Comparison of ENCODE assay signal across 8 cellular contexts in genomic region chr1:211577826-211578639, GRCh38. TPM values are rescaled to one million over a fixed set of nuclear protein-coding genes. Genes with fewer than 3 reads are reported as not detected.
DNase-seq lines count a peak whose midpoint lies in the region; ATAC-seq and TF ChIP-seq lines count a peak whose summit lies in the region.

No MANE protein-coding gene starts in this region.

- H3K4me1 ChIP-seq in duodenal mucosa (ENCODE audit: control insufficient read depth in 1 of 2, insufficient read depth in 2 of 2, low read length in 2 of 2): peaks cover 31 to 34% of the 10 kb centered on the region in 2 donors
- H3K4me1 ChIP-seq in lung (ENCODE audit: control insufficient read depth in 2 of 2, insufficient read depth in 2 of 2, low read length in 2 of 2): peaks cover 2 to 19% of the 10 kb centered on the region in 2 donors

- DNase-seq in AG09309 (ENCODE audit: low read depth) (no peak), NCI-H345 treated with DMSO at 0.1 percent for 48 hours (lab: John Stamatoyannopoulos, UW; ENCODE audit: unreplicated experiment) (peak; percentile 44), lung (ENCODE audit: low spot score) (peak; percentile 74)
- DNase-seq in activated CD4-positive, alpha-beta T cell treated with anti-CD3 and anti-CD28 coated beads, Interleukin-2, amount 50 U/mL, for 48 hours: peak; percentile 69 to 74
- peak; percentile 41 to 60 (median 50) for DNase-seq in stimulated activated CD4-positive, alpha-beta T cell treated with anti-CD3 and anti-CD28 coated beads, TNF-alpha, amount 100 ng/mL, for 48 hours (ENCODE audit: low read depth in 3 of 3)

- TF ChIP-seq CTCF in AG09309 (IDR thresholded peaks at IDR 0.05; ENCODE audit: control insufficient read depth, insufficient read depth, low read depth, low read length, missing control alignments): peak; percentile 32
- TF ChIP-seq CTCF in lung (IDR thresholded peaks at IDR 0.05; ENCODE audit: control extremely low read depth, extremely low read depth): peak; percentile 56

- WGBS in lung, 2 donors: 0% methylated on average over 62 to 75 of the region's 75 CpGs

- H3K4me3 ChIP-seq in AG09309 (ENCODE audit: control insufficient read depth, low read depth, low read length) (peak overlapping the region; percentile 90), duodenal mucosa (ENCODE audit: low read depth in 1 of 2, low read length in 2 of 2) (peak overlapping the region; percentile 87 to 93), lung (peak overlapping the region; percentile 96)

- no peaks in the 10 kb centered on the region for H3K9me3 ChIP-seq in duodenal mucosa (ENCODE audit: control insufficient read depth in 1 of 2, low read length in 2 of 2)
- no peaks in the 10 kb centered on the region for H3K9me3 ChIP-seq in lung (ENCODE audit: control insufficient read depth in 2 of 2, insufficient read depth in 1 of 2, low read length in 1 of 2)

- peak; percentile 25 for ATAC-seq in GM18520 (IDR thresholded peaks at IDR 0.05; ENCODE audit: unreplicated experiment)
- peak; percentile 38 for ATAC-seq in HG03066 (IDR thresholded peaks at IDR 0.05; ENCODE audit: low read depth, unreplicated experiment)
- ATAC-seq in lung (ENCODE audit: insufficient read depth, low FRiP score): peak; percentile 63

- H3K36me3 ChIP-seq in duodenal mucosa (ENCODE audit: control insufficient read depth in 1 of 2, insufficient read depth in 2 of 2, low read length in 2 of 2) (peaks cover 6 to 17% of the 10 kb centered on the region in 2 donors), lung (ENCODE audit: control insufficient read depth in 2 of 2, insufficient read depth in 2 of 2, low read length in 2 of 2) (peaks cover 3% of the 10 kb centered on the region in 2 donors)

- H3K27ac ChIP-seq in duodenal mucosa (ENCODE audit: low read depth, low read length): peak overlapping the region; percentile 91
- peak overlapping the region; percentile 94 to 97 for H3K27ac ChIP-seq in lung (ENCODE audit: low read depth in 1 of 2, low read length in 1 of 2)

- H3K9ac ChIP-seq in duodenal mucosa (ENCODE audit: low read depth in 1 of 2, low read length in 2 of 2): peak overlapping the region; percentile 83 to 96

- H3K27me3 ChIP-seq in duodenal mucosa (ENCODE audit: control insufficient read depth in 1 of 2, insufficient read depth in 2 of 2, low read length in 2 of 2): no peaks in the 10 kb centered on the region
- no peaks in the 10 kb centered on the region for H3K27me3 ChIP-seq in lung (ENCODE audit: control insufficient read depth, insufficient read depth)

RNA-seq across cellular contexts. Expression of gene SLC30A1, which starts 0.9 kb away (rescaled TPM):
- 10 to 100 TPM; 23.6 to 26.3 TPM for total RNA-seq in lung
- polyA plus RNA-seq in lung: 1 to 10 TPM; 3.1 to 5.3 TPM
